In the genomic region with DNA sequence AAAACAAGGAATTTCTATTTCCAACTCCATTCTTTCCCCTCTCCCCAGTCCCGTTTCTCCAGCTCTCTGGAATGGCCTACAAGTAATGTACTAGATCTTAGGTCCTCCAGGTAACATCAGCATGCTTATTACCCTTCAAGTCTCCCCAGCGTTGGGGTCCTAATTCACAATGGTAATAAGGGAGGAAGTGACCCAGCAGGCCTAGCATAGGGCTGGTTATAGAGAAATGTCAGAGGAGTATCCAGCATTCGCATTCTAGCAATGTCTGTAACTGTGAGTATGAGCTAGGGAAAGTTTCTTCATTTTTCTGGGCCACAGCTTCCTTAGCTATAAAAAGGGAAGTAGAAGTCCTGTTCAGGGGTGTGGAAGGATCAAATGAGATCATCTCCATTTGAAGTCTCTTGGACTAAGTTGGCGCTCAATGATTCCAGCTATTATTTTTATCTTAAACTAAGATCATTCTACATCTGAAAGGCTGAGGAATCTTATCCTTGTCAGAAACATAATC, we compare ENCODE assay signal across 1 cellular context.
TF ChIP-seq lines count a peak whose summit lies in the region.

No MANE protein-coding gene starts in this region.

TF ChIP-seq in HCT116, 20 proteins besides CTCF, POLR2A, EP300 and RAD21 (continued from another document):
- TF ChIP-seq, protein P1, sequence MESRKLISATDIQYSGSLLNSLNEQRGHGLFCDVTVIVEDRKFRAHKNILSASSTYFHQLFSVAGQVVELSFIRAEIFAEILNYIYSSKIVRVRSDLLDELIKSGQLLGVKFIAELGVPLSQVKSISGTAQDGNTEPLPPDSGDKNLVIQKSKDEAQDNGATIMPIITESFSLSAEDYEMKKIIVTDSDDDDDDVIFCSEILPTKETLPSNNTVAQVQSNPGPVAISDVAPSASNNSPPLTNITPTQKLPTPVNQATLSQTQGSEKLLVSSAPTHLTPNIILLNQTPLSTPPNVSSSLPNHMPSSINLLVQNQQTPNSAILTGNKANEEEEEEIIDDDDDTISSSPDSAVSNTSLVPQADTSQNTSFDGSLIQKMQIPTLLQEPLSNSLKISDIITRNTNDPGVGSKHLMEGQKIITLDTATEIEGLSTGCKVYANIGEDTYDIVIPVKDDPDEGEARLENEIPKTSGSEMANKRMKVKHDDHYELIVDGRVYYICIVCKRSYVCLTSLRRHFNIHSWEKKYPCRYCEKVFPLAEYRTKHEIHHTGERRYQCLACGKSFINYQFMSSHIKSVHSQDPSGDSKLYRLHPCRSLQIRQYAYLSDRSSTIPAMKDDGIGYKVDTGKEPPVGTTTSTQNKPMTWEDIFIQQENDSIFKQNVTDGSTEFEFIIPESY (IDR thresholded peaks at IDR 0.05; ENCODE audit: extremely low read depth, insufficient replicate concordance, low read length): no peak
- TF ChIP-seq SIN3A (IDR thresholded peaks at IDR 0.05; ENCODE audit: low read depth) (no peak), YY1 (IDR thresholded peaks at IDR 0.05; ENCODE audit: extremely low read depth, insufficient replicate concordance, low read depth, low read length) (no peak), EZH2phosphoT487 (IDR thresholded peaks at IDR 0.05; ENCODE audit: borderline replicate concordance) (no peak), EGR1 (IDR thresholded peaks at IDR 0.05; ENCODE audit: low read depth) (no peak)
